Comparison of ENCODE assay signal across 27 cellular contexts in genomic region chr10:34262965-34263364, GRCh38.
DNase-seq lines count a peak whose midpoint lies in the region; ATAC-seq and TF ChIP-seq lines count a peak whose summit lies in the region.
"Had no signal": no experiment of that assay in that cellular context is flagged by ENCODE, and none has a peak within 500 bp of the region (broad histone marks: within the 10 kb centered on the region; RNA-seq: fewer than 3 reads in every experiment).

No MANE protein-coding gene starts in this region.

- peaks cover 6% of the 10 kb centered on the region for H3K36me3 Mint-ChIP-seq in chondrocyte (ENCODE audit: low read depth)
- H3K36me3 Mint-ChIP-seq: activated CD8-positive, alpha-beta memory T cell treated with anti-CD3 and anti-CD28 coated beads, Interleukin-2, amount 10 ng/mL, durations not matched to agents 7 days and 5 days; activated naive CD8-positive, alpha-beta T cell; CD14-positive monocyte; memory B cell; naive thymus-derived CD8-positive, alpha-beta T cell; stimulated activated effector memory CD8-positive, alpha-beta T cell treated with anti-CD3 and anti-CD28 coated beads, Interleukin-12 subunit alpha, Interleukin-12 subunit beta, amount 100 ng/mL, for 72 hours had no signal

- peaks cover 5% of the 10 kb centered on the region for H3K9me3 Mint-ChIP-seq in chondrocyte (ENCODE audit: low read depth)
- H3K9me3 Mint-ChIP-seq: activated T-helper 1 cell treated with anti-CD3 and anti-CD28 coated beads, Interleukin-12 subunit alpha, Interleukin-12 subunit beta, Interleukin-2, Interleukin-4 antibody, amounts not matched to agents 30 ng/mL and 10 ng/mL and 1 ng/mL, durations not matched to agents 14 hours and 24 hours and 36 hours had no signal

- H2AFZ ChIP-seq in Loucy (ENCODE audit: low read length) (0 out of 2 replicates have a peak overlapping the region, but pooled peaks have one; percentile 44), Karpas-422 (ENCODE audit: low read length) (no peak overlapping the region)

- no peaks in the 10 kb centered on the region for H3K4me1 Mint-ChIP-seq in chondrocyte (ENCODE audit: low read depth)
- H3K4me1 Mint-ChIP-seq: activated CD8-positive, alpha-beta memory T cell treated with anti-CD3 and anti-CD28 coated beads, Interleukin-2, amount 10 ng/mL, durations not matched to agents 7 days and 5 days; CD14-positive monocyte; memory B cell; naive thymus-derived CD8-positive, alpha-beta T cell; stimulated activated effector memory CD8-positive, alpha-beta T cell treated with anti-CD3 and anti-CD28 coated beads, Interleukin-12 subunit alpha, Interleukin-12 subunit beta, amount 100 ng/mL, for 72 hours; T-helper 17 cell had no signal

- no peaks in the 10 kb centered on the region for H4K20me1 ChIP-seq in Loucy (ENCODE audit: insufficient read depth, low read length, poor library complexity, severe bottlenecking)
- no peaks in the 10 kb centered on the region for H4K20me1 ChIP-seq in Karpas-422 (ENCODE audit: insufficient read depth, low read depth, low read length)

- no peaks in the 10 kb centered on the region for H3K27me3 Mint-ChIP-seq in chondrocyte (ENCODE audit: low read depth)
- H3K27me3 Mint-ChIP-seq: activated CD8-positive, alpha-beta memory T cell treated with anti-CD3 and anti-CD28 coated beads, Interleukin-2, amount 10 ng/mL, durations not matched to agents 7 days and 5 days; memory B cell; naive thymus-derived CD8-positive, alpha-beta T cell had no signal

- H3K4me3 ChIP-seq in Loucy (ENCODE audit: low read length, poor library complexity, severe bottlenecking) (no peak overlapping the region), retinal pigment epithelial cell (ENCODE audit: low read length) (no peak overlapping the region), Karpas-422 (ENCODE audit: low read length) (no peak overlapping the region)
- H3K4me3 ChIP-seq: breast epithelium, GM12878, pancreas, sigmoid colon, vagina had no signal

- no peak overlapping the region for H3K4me3 Mint-ChIP-seq in chondrocyte (ENCODE audit: unreplicated experiment)
- H3K4me3 Mint-ChIP-seq: activated CD8-positive, alpha-beta memory T cell treated with anti-CD3 and anti-CD28 coated beads, Interleukin-2, amount 10 ng/mL, durations not matched to agents 7 days and 5 days; activated naive CD8-positive, alpha-beta T cell; activated T-helper 1 cell treated with anti-CD3 and anti-CD28 coated beads, Interleukin-12 subunit alpha, Interleukin-12 subunit beta, Interleukin-2, Interleukin-4 antibody, amounts not matched to agents 30 ng/mL and 10 ng/mL and 1 ng/mL, durations not matched to agents 14 hours and 24 hours and 36 hours; CD14-positive monocyte; memory B cell; naive thymus-derived CD8-positive, alpha-beta T cell; stimulated activated effector memory CD8-positive, alpha-beta T cell treated with anti-CD3 and anti-CD28 coated beads, Interleukin-12 subunit alpha, Interleukin-12 subunit beta, amount 100 ng/mL, for 72 hours; T-helper 17 cell had no signal

- TF ChIP-seq CTCF in Loucy (conservative IDR thresholded peaks at IDR 0.05; ENCODE audit: low read length): peak; percentile 71
- peak; percentile 51 for TF ChIP-seq CTCF in chondrocyte (IDR thresholded peaks at IDR 0.05)
- peak; percentile 37 for TF ChIP-seq CTCF in retinal pigment epithelial cell (conservative IDR thresholded peaks at IDR 0.05; ENCODE audit: low read depth, low read length)

- no peaks in the 10 kb centered on the region for H3K27me3 ChIP-seq in Loucy (ENCODE audit: insufficient read depth, low read length, poor library complexity, severe bottlenecking)
- H3K27me3 ChIP-seq in Karpas-422 (ENCODE audit: low read length): no peaks in the 10 kb centered on the region
- H3K27me3 ChIP-seq: breast epithelium, pancreas, sigmoid colon, vagina had no signal

- H3K36me3 ChIP-seq in Loucy (ENCODE audit: insufficient read depth, low read length) (no peaks in the 10 kb centered on the region), Karpas-422 (ENCODE audit: insufficient read depth, low read length) (no peaks in the 10 kb centered on the region)
- H3K36me3 ChIP-seq: breast epithelium, pancreas, sigmoid colon, vagina had no signal

- H3F3A ChIP-seq in Loucy (ENCODE audit: low read depth): no peaks in the 10 kb centered on the region

- no peak for ATAC-seq in GM21390 (IDR thresholded peaks at IDR 0.05; ENCODE audit: unreplicated experiment)
- ATAC-seq: activated CD8-positive, alpha-beta memory T cell treated with anti-CD3 and anti-CD28 coated beads, Interleukin-2, amount 10 ng/mL, durations not matched to agents 7 days and 5 days; esophagus mucosa; GM12878; naive thymus-derived CD8-positive, alpha-beta T cell; pancreas; stimulated activated effector memory CD8-positive, alpha-beta T cell treated with anti-CD3 and anti-CD28 coated beads, Interleukin-12 subunit alpha, Interleukin-12 subunit beta, amount 100 ng/mL, for 72 hours; T-helper 17 cell had no signal

- no peak overlapping the region for H3K27ac ChIP-seq in Karpas-422 (ENCODE audit: low read length)
- H3K27ac ChIP-seq: breast epithelium, pancreas, sigmoid colon, vagina had no signal

- peaks cover 11% of the 10 kb centered on the region for H3K4me1 ChIP-seq in Loucy (ENCODE audit: insufficient read depth, low read length, poor library complexity, severe bottlenecking)
- H3K4me1 ChIP-seq in Karpas-422 (ENCODE audit: low read length): no peaks in the 10 kb centered on the region
- H3K4me1 ChIP-seq: breast epithelium, pancreas, sigmoid colon, vagina had no signal

- DNase-seq in NCI-H82 (lab: John Stamatoyannopoulos, UW): peak; percentile 19
- DNase-seq in NCI-H82 treated with DMSO at 0.1 percent for 48 hours (lab: John Stamatoyannopoulos, UW; ENCODE audit: unreplicated experiment): no peak
- DNase-seq in chondrocyte (ENCODE audit: low spot score): no peak
- peak; percentile 13 for DNase-seq in retinal pigment epithelial cell (ENCODE audit: low read depth)
- no peak for DNase-seq in Karpas-422
- DNase-seq in NCI-H146 treated with DMSO at 0.1 percent for 48 hours (lab: John Stamatoyannopoulos, UW; ENCODE audit: unreplicated experiment): no peak
- DNase-seq: activated CD4-positive, alpha-beta T cell treated with anti-CD3 and anti-CD28 coated beads for 48 hours; activated CD8-positive, alpha-beta memory T cell treated with anti-CD3 and anti-CD28 coated beads, Interleukin-2, amount 10 ng/mL, durations not matched to agents 7 days and 5 days; GOT3; naive thymus-derived CD8-positive, alpha-beta T cell; NCI-H1092 treated with DMSO at 0.1 percent for 48 hours; NCI-H524; pancreas; SIG-M5; sigmoid colon; T-helper 17 cell had no signal

- H3K9me3 ChIP-seq in Loucy (ENCODE audit: insufficient read depth, low read depth, low read length) (no peaks in the 10 kb centered on the region), Karpas-422 (ENCODE audit: low read length) (peaks cover 3% of the 10 kb centered on the region; the same call in 1 of the 2 replicates)
- H3K9me3 ChIP-seq: breast epithelium, pancreas, sigmoid colon, vagina had no signal

- no peak overlapping the region for H3K27ac Mint-ChIP-seq in chondrocyte (ENCODE audit: unreplicated experiment)
- H3K27ac Mint-ChIP-seq: activated CD8-positive, alpha-beta memory T cell treated with anti-CD3 and anti-CD28 coated beads, Interleukin-2, amount 10 ng/mL, durations not matched to agents 7 days and 5 days; activated naive CD8-positive, alpha-beta T cell; activated T-helper 1 cell treated with anti-CD3 and anti-CD28 coated beads, Interleukin-12 subunit alpha, Interleukin-12 subunit beta, Interleukin-2, Interleukin-4 antibody, amounts not matched to agents 30 ng/mL and 10 ng/mL and 1 ng/mL, durations not matched to agents 14 hours and 24 hours and 36 hours; CD14-positive monocyte; memory B cell; naive thymus-derived CD8-positive, alpha-beta T cell; stimulated activated effector memory CD8-positive, alpha-beta T cell treated with anti-CD3 and anti-CD28 coated beads, Interleukin-12 subunit alpha, Interleukin-12 subunit beta, amount 100 ng/mL, for 72 hours; T-helper 17 cell had no signal

- H3K79me2 ChIP-seq in Loucy (ENCODE audit: insufficient read depth, low read length): no peaks in the 10 kb centered on the region
- H3K79me2 ChIP-seq in Karpas-422 (ENCODE audit: low read length): no peaks in the 10 kb centered on the region

- no peak overlapping the region for H3K9ac ChIP-seq in Loucy (ENCODE audit: low read depth, low read length, poor library complexity, severe bottlenecking)
- H3K9ac ChIP-seq in Karpas-422 (ENCODE audit: low read length): no peak overlapping the region

- H3K4me2 ChIP-seq in Loucy (ENCODE audit: low read depth, low read length, poor library complexity, severe bottlenecking): no peak overlapping the region
- H3K4me2 ChIP-seq in Karpas-422 (ENCODE audit: low read depth, low read length, poor library complexity, severe bottlenecking): no peak overlapping the region

- no peaks in the 10 kb centered on the region for H3K9me2 ChIP-seq in Loucy (replicated peaks; ENCODE audit: low read depth, low read length)
- no peaks in the 10 kb centered on the region for H3K9me2 ChIP-seq in Karpas-422 (replicated peaks; ENCODE audit: insufficient read depth, low read length)

Comparison
In these comparisons a context has a peak if more than half of its experiments do, and no peak if none do; other contexts are left out.
1. DNase-seq: peak in NCI-H82 (single experiment) and retinal pigment epithelial cell (single experiment); none in NCI-H82 treated with DMSO at 0.1 percent for 48 hours (single experiment), chondrocyte (single experiment), Karpas-422 (single experiment) and NCI-H146 treated with DMSO at 0.1 percent for 48 hours (single experiment).
2. Peak in every context shown above with its lines, with median percentiles within 50 percentile points of each other: CTCF ChIP-seq.